In genomic region chr6:121515615-121516265, GRCh38 we compare ENCODE assay signal across 28 cellular contexts.
DNase-seq lines count a peak whose midpoint lies in the region; TF ChIP-seq lines count a peak whose summit lies in the region.
"Had no signal": no experiment of that assay in that cellular context is flagged by ENCODE, and none has a peak within 500 bp of the region (broad histone marks: within the 10 kb centered on the region; RNA-seq: fewer than 3 reads in every experiment).

No MANE protein-coding gene starts in this region.

- H3K36me3 Mint-ChIP-seq in chondrocyte (ENCODE audit: low read depth), result no peaks in the 10 kb centered on the region
- no peaks in the 10 kb centered on the region for H3K36me3 Mint-ChIP-seq in H9 (ENCODE audit: insufficient read depth in 1 of 3, low read depth in 3 of 3)
- H3K36me3 Mint-ChIP-seq: immature natural killer cell; natural killer cell treated with Interleukin-12 subunit alpha and Interleukin-12 subunit beta and Interleukin-15 and Interleukin-18, amount 100 ng/mL, for 72 hours had no signal

- no peaks in the 10 kb centered on the region for H3K9me3 ChIP-seq in H9 (ENCODE audit: control insufficient read depth, low read depth, low read length)
- no peaks in the 10 kb centered on the region for H3K9me3 ChIP-seq in stomach
- H3K9me3 ChIP-seq in colonic mucosa, result no peaks in the 10 kb centered on the region
- H3K9me3 ChIP-seq: adrenal gland, tibial artery had no signal

- no peak overlapping the region for H4K8ac ChIP-seq in H9 (replicated peaks; ENCODE audit: insufficient read length, low read depth, low read length)

- no peak overlapping the region for H4K5ac ChIP-seq in H9 (ENCODE audit: insufficient read length, low read depth, low read length)

- no peak overlapping the region for H3K4ac ChIP-seq in H9 (ENCODE audit: low read depth, low read length)

- no peaks in the 10 kb centered on the region for H4K20me1 ChIP-seq in H9 (ENCODE audit: control insufficient read depth, insufficient read depth, insufficient read length)

- H3K4me3 ChIP-seq in stomach, result no peak overlapping the region
- H3K4me3 ChIP-seq in colonic mucosa, result no peak overlapping the region
- H3K4me3 ChIP-seq: adrenal gland, GM23338, hepatocyte, tibial artery had no signal

- H3K18ac ChIP-seq in H9 (ENCODE audit: insufficient read length, low read depth, low read length), result no peak overlapping the region

- no peak overlapping the region for H3K56ac ChIP-seq in H9 (ENCODE audit: insufficient read length, low read depth, low read length)

- no peak overlapping the region for H3K23ac ChIP-seq in H9 (ENCODE audit: insufficient read length, low read depth, low read length)

- no peak overlapping the region for H2AK5ac ChIP-seq in H9 (ENCODE audit: insufficient read length, low read length)

- H3K9me3 Mint-ChIP-seq in chondrocyte (ENCODE audit: low read depth), result no peaks in the 10 kb centered on the region
- no peaks in the 10 kb centered on the region for H3K9me3 Mint-ChIP-seq in H9
- H3K9me3 Mint-ChIP-seq: activated T-cell treated with anti-CD3 and anti-CD28 coated beads, Interleukin-2, amount 50 U/mL, for 72 hours; GM23338; natural killer cell treated with Interleukin-12 subunit alpha and Interleukin-12 subunit beta and Interleukin-15 and Interleukin-18, amount 100 ng/mL, for 72 hours had no signal

- no peak overlapping the region for H2BK120ac ChIP-seq in H9 (ENCODE audit: low read depth, low read length, poor library complexity, severe bottlenecking)

- no peak overlapping the region for H2BK15ac ChIP-seq in H9 (ENCODE audit: low read depth, low read length)

- no peak overlapping the region for H3K4me3 Mint-ChIP-seq in chondrocyte (ENCODE audit: unreplicated experiment)
- no peak overlapping the region for H3K4me3 Mint-ChIP-seq in H9
- H3K4me3 Mint-ChIP-seq: activated T-cell treated with anti-CD3 and anti-CD28 coated beads, Interleukin-2, amount 50 U/mL, for 72 hours; GM23338; immature natural killer cell; natural killer cell treated with Interleukin-12 subunit alpha and Interleukin-12 subunit beta and Interleukin-15 and Interleukin-18, amount 100 ng/mL, for 72 hours; T-helper 17 cell had no signal

- DNase-seq in COLO829 (ENCODE audit: low spot score), result peak; percentile 30
- peak; percentile 29 for DNase-seq in LHCN-M2 (ENCODE audit: low read depth)
- DNase-seq in chondrocyte (ENCODE audit: low spot score), result no peak
- DNase-seq in kidney tubule cell (ENCODE audit: low spot score), result peak; percentile 34
- DNase-seq in H9, result no peak
- DNase-seq in stimulated activated CD8-positive, alpha-beta memory T cell treated with anti-CD3 and anti-CD28 coated beads, Interleukin-4, amount 100 ng/mL, for 48 hours, result no peak
- no peak for DNase-seq in stomach
- DNase-seq in colonic mucosa, result no peak
- DNase-seq: activated CD4-positive, alpha-beta T cell treated with anti-CD3 and anti-CD28 coated beads for 48 hours; activated naive CD4-positive, alpha-beta T cell treated with Interleukin-2 at 50 U/mL for 16 hours; activated T-cell treated with anti-CD3 and anti-CD28 coated beads, Interleukin-2, amount 50 U/mL, for 72 hours; adrenal gland; foreskin fibroblast; immature natural killer cell; left ventricle myocardium superior; NCI-H1694; NCI-H2171; NCI-H524 treated with DMSO at 0.1 percent for 48 hours; right cardiac atrium; stimulated activated CD4-positive, alpha-beta T cell treated with anti-CD3 and anti-CD28 coated beads, Interleukin-12 subunit alpha, Interleukin-12 subunit beta, amount 100 ng/mL, for 4 hours; stimulated activated naive CD8-positive, alpha-beta T cell treated with anti-CD3 and anti-CD28 coated beads, Interleukin-15, Interleukin-2, amounts not matched to agents 100 U/mL and 50 U/mL, for 24 hours; T-helper 17 cell; tibial artery had no signal

- no peaks in the 10 kb centered on the region for H3K27me3 Mint-ChIP-seq in chondrocyte (ENCODE audit: low read depth)
- no peaks in the 10 kb centered on the region for H3K27me3 Mint-ChIP-seq in H9 (ENCODE audit: low read depth)
- H3K27me3 Mint-ChIP-seq: natural killer cell treated with Interleukin-12 subunit alpha and Interleukin-12 subunit beta and Interleukin-15 and Interleukin-18, amount 100 ng/mL, for 72 hours had no signal

- H2BK20ac ChIP-seq in H9 (ENCODE audit: low read depth, low read length, poor library complexity, severe bottlenecking), result no peak overlapping the region

- no peak overlapping the region for H3T11ph ChIP-seq in H9 (ENCODE audit: low read length)

- H2AFZ ChIP-seq in H9 (ENCODE audit: low read length), result no peak overlapping the region
- H2AFZ ChIP-seq: GM23338, hepatocyte had no signal

- intact Hi-C loops in stomach (cut with DNase I; ENCODE audit: low total_unique reads), result no loop called here
- intact Hi-C loops in colonic mucosa (cut with DNase I), result no loop called here

- H3K27ac ChIP-seq in H9 (ENCODE audit: insufficient read length, low read depth, low read length) (no peak overlapping the region), stomach (no peak overlapping the region), colonic mucosa (no peak overlapping the region)
- H3K27ac ChIP-seq: adrenal gland, C4-2B, hepatocyte, KMS-11, tibial artery had no signal

- H3K27me3 ChIP-seq in H9 (ENCODE audit: insufficient read depth, low read length) (no peaks in the 10 kb centered on the region; the same call in 1 of the 2 replicates), stomach (no peaks in the 10 kb centered on the region), colonic mucosa (no peaks in the 10 kb centered on the region)
- H3K27me3 ChIP-seq: adrenal gland, hepatocyte, tibial artery had no signal

- H3K14ac ChIP-seq in H9 (ENCODE audit: insufficient read depth, low read length), result no peak overlapping the region

- TF ChIP-seq CTCF in chondrocyte (IDR thresholded peaks at IDR 0.05) (no peak), H9 (conservative IDR thresholded peaks at IDR 0.05) (no peak), stomach (IDR thresholded peaks at IDR 0.05) (no peak), colonic mucosa (IDR thresholded peaks at IDR 0.05) (no peak)

- no peak overlapping the region for H3K4me2 ChIP-seq in H9 (ENCODE audit: insufficient read depth, insufficient read length, low read length)
- H3K4me2 ChIP-seq: GM23338, hepatocyte, KMS-11 had no signal

- H3K36me3 ChIP-seq in stomach (no peaks in the 10 kb centered on the region), colonic mucosa (no peaks in the 10 kb centered on the region)
- H3K36me3 ChIP-seq: adrenal gland, tibial artery had no signal

- H3K79me2 ChIP-seq in H9 (ENCODE audit: insufficient read depth, low read length), result no peaks in the 10 kb centered on the region
- H3K79me2 ChIP-seq: hepatocyte had no signal

- no peak overlapping the region for H2BK12ac ChIP-seq in H9 (ENCODE audit: insufficient read length, low read depth, low read length)

- no peak overlapping the region for H2BK5ac ChIP-seq in H9 (ENCODE audit: insufficient read length, low read length)

- TF ChIP-seq POLR2A in stomach (IDR thresholded peaks at IDR 0.05), result no peak

- no peak overlapping the region for H4K91ac ChIP-seq in H9 (ENCODE audit: insufficient read length, low read depth, low read length)

- H3K79me1 ChIP-seq in H9 (ENCODE audit: insufficient read depth, low read depth, low read length, poor library complexity, severe bottlenecking), result no peaks in the 10 kb centered on the region

- TF ChIP-seq EP300 in stomach (IDR thresholded peaks at IDR 0.05), result no peak

- no peaks in the 10 kb centered on the region for H3K23me2 ChIP-seq in H9 (ENCODE audit: insufficient read length, low read depth, low read length, poor library complexity, severe bottlenecking)

- WGBS in H9 (ENCODE audit: extremely low coverage, insufficient read length, low lambda C conversion rate), result no CpG with 5 or more reads among the region's 1 CpG
- 92 to 96% (median 96%) methylated on average over 1 of the region's 1 CpG for WGBS in stomach, 5 donors

- H3K9ac ChIP-seq in H9 (ENCODE audit: extremely low read depth, insufficient read length, low read length), result no peak overlapping the region
- H3K9ac ChIP-seq in colonic mucosa (ENCODE audit: low read depth in 2 of 2, low read length in 2 of 2), result no peak overlapping the region
- H3K9ac ChIP-seq: KMS-11 had no signal

- H3K4me1 ChIP-seq in H9 (ENCODE audit: insufficient read depth, low read length) (peaks cover 6% of the 10 kb centered on the region; the same call in 1 of the 2 replicates), stomach (peaks cover 0 to 5% (median 0%) of the 10 kb centered on the region in 4 donors), colonic mucosa (no peaks in the 10 kb centered on the region)

- peak overlapping the region; percentile 50 for H3K27ac Mint-ChIP-seq in chondrocyte (ENCODE audit: unreplicated experiment)
- H3K27ac Mint-ChIP-seq in H9, result no peak overlapping the region
- H3K27ac Mint-ChIP-seq: activated T-cell treated with anti-CD3 and anti-CD28 coated beads, Interleukin-2, amount 50 U/mL, for 72 hours; GM23338; immature natural killer cell; natural killer cell treated with Interleukin-12 subunit alpha and Interleukin-12 subunit beta and Interleukin-15 and Interleukin-18, amount 100 ng/mL, for 72 hours; T-helper 17 cell had no signal

- H3K4me1 Mint-ChIP-seq in chondrocyte (ENCODE audit: low read depth) (peaks cover 32% of the 10 kb centered on the region), H9 (peaks cover 7 to 9% of the 10 kb centered on the region in 2 experiments)
- H3K4me1 Mint-ChIP-seq: immature natural killer cell, T-helper 17 cell had no signal

Comparison
In these comparisons a context has a peak if more than half of its experiments do, and no peak if none do; other contexts are left out.
1. DNase-seq: peak in COLO829 (single experiment), LHCN-M2 (single experiment) and kidney tubule cell (single experiment); none in chondrocyte (single experiment), H9 (single experiment), stimulated activated CD8-positive, alpha-beta memory T cell treated with anti-CD3 and anti-CD28 coated beads, Interleukin-4, amount 100 ng/mL, for 48 hours (single experiment), stomach (single experiment) and colonic mucosa (single experiment).